In the genomic region with DNA sequence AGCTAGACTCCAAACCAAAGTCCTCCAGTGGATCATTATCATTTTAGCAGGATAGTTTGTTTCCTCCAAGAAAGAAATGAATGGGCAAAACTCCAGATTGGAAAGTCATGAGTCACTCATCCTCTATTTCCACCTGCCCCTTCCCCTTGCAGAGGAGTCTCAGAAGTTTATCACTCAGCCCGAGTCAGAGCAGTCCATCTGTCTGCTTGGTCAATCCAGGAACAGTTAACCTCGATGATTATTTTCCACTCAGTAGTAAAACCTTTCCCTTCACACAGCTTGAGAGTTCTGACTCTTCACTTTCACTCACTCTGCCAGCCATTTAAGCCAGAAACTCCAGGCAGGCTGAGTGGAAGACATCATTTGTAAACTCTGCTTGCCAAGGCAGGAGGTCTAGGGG, we compare ENCODE assay signal across 20 cellular contexts.
DNase-seq lines count a peak whose midpoint lies in the region; ATAC-seq, FAIRE-seq and TF ChIP-seq lines count a peak whose summit lies in the region.
"Had no signal": no experiment of that assay in that cellular context is flagged by ENCODE, and none has a peak within 500 bp of the region (broad histone marks: within the 10 kb centered on the region; RNA-seq: fewer than 3 reads in every experiment).

No MANE protein-coding gene starts in this region.

- ATAC-seq in body of pancreas: no peak

- H3K4me1 ChIP-seq in body of pancreas (peaks cover 57% of the 10 kb centered on the region), muscle layer of duodenum (ENCODE audit: control insufficient read depth in 1 of 2, insufficient read depth in 2 of 2, low read length in 2 of 2) (no peaks in the 10 kb centered on the region), esophagus muscularis mucosa (no peaks in the 10 kb centered on the region)
- no peaks in the 10 kb centered on the region for H3K4me1 ChIP-seq in CD8-positive, alpha-beta memory T cell (ENCODE audit: insufficient read depth, low read length)

- FAIRE-seq in urothelium cell line (lab: Jason Lieb, UNC): no peak
- FAIRE-seq: D721Med, GM12892, RCC 7860 had no signal

- H3K9me3 ChIP-seq in body of pancreas (no peaks in the 10 kb centered on the region), muscle layer of duodenum (ENCODE audit: control insufficient read depth in 1 of 2, low read length in 2 of 2) (no peaks in the 10 kb centered on the region), esophagus muscularis mucosa (no peaks in the 10 kb centered on the region)
- H3K9me3 ChIP-seq in CD8-positive, alpha-beta memory T cell (ENCODE audit: low read length): no peaks in the 10 kb centered on the region
- H3K9me3 ChIP-seq: SK-N-SH had no signal

- H3K27me3 ChIP-seq in body of pancreas (no peaks in the 10 kb centered on the region), muscle layer of duodenum (ENCODE audit: low read depth, low read length) (no peaks in the 10 kb centered on the region), esophagus muscularis mucosa (no peaks in the 10 kb centered on the region)
- no peaks in the 10 kb centered on the region for H3K27me3 ChIP-seq in CD8-positive, alpha-beta memory T cell (ENCODE audit: insufficient read depth, low read length, poor library complexity, severe bottlenecking)

- CTCF ChIA-PET in CD8-positive, alpha-beta memory T cell (lab: Charles Lee): no interaction called here

- H3K27ac ChIP-seq in body of pancreas: peak overlapping the region; percentile 91 to 98 (median 94)
- peak overlapping the region; percentile 52 for H3K27ac ChIP-seq in muscle layer of duodenum (ENCODE audit: low read length)
- no peak overlapping the region for H3K27ac ChIP-seq in esophagus muscularis mucosa (replicated peaks in 1 of 4)
- H3K27ac ChIP-seq in CD8-positive, alpha-beta memory T cell (ENCODE audit: low read depth, low read length): no peak overlapping the region
- H3K27ac ChIP-seq: KMS-11 had no signal

- POLR2A ChIA-PET in CD8-positive, alpha-beta memory T cell (lab: Charles Lee): no interaction called here

- no peaks in the 10 kb centered on the region for H3K36me3 Mint-ChIP-seq in CD8-positive, alpha-beta memory T cell
- H3K36me3 Mint-ChIP-seq: CD4-positive, CD25-positive, alpha-beta regulatory T cell had no signal

- no peak overlapping the region for H3K4me3 Mint-ChIP-seq in CD8-positive, alpha-beta memory T cell
- H3K4me3 Mint-ChIP-seq: B cell; CD4-positive, CD25-positive, alpha-beta regulatory T cell had no signal

- H3K4me1 Mint-ChIP-seq in CD8-positive, alpha-beta memory T cell: no peaks in the 10 kb centered on the region
- H3K4me1 Mint-ChIP-seq: B cell; CD4-positive, CD25-positive, alpha-beta regulatory T cell had no signal

- peak; percentile 6 for DNase-seq in HuH-7 (ENCODE audit: low spot score)
- no peak for DNase-seq in body of pancreas
- DNase-seq in urothelium cell line (ENCODE audit: low spot score): peak; percentile 40
- no peak for DNase-seq in D341Med (ENCODE audit: low spot score)
- no peak for DNase-seq in esophagus muscularis mucosa (ENCODE audit: extremely low spot score)
- no peak for DNase-seq in CD8-positive, alpha-beta memory T cell
- DNase-seq: CD4-positive, CD25-positive, alpha-beta regulatory T cell; GOT3; MM.1S; NCI-H1417; NCI-H1930; NCI-H526 treated with DMSO at 0.1 percent for 48 hours; Right ventricle myocardium superior; SK-N-SH had no signal

- peaks cover 0 to 2% (median 0%) of the 10 kb centered on the region in 5 donors for H3K9me3 Mint-ChIP-seq in CD8-positive, alpha-beta memory T cell

- intact Hi-C loops in body of pancreas (cut with DNase I) (no loop called here), esophagus muscularis mucosa (cut with DNase I) (no loop called here)

- H3K27ac Mint-ChIP-seq in CD8-positive, alpha-beta memory T cell: peak overlapping the region in 1 of 8 donors; percentile 19
- H3K27ac Mint-ChIP-seq: B cell; CD4-positive, CD25-positive, alpha-beta regulatory T cell had no signal

- WGBS in body of pancreas, 2 donors: 27 to 32% methylated on average over 2 of the region's 2 CpGs
- WGBS in esophagus muscularis mucosa: 71% methylated on average over 2 of the region's 2 CpGs

- TF ChIP-seq POLR2A in body of pancreas (IDR thresholded peaks at IDR 0.05) (no peak), esophagus muscularis mucosa (IDR thresholded peaks at IDR 0.05; ENCODE audit: low read depth) (no peak)

- TF ChIP-seq CTCF in body of pancreas (IDR thresholded peaks at IDR 0.05) (no peak), esophagus muscularis mucosa (IDR thresholded peaks at IDR 0.05) (no peak)

- no peak overlapping the region for H3K4me3 ChIP-seq in body of pancreas
- H3K4me3 ChIP-seq in muscle layer of duodenum (ENCODE audit: low read depth in 1 of 2, low read length in 2 of 2): no peak overlapping the region
- H3K4me3 ChIP-seq in esophagus muscularis mucosa: no peak overlapping the region
- no peak overlapping the region for H3K4me3 ChIP-seq in CD8-positive, alpha-beta memory T cell (ENCODE audit: low read length)

- no peaks in the 10 kb centered on the region for H3K27me3 Mint-ChIP-seq in CD8-positive, alpha-beta memory T cell
- H3K27me3 Mint-ChIP-seq: B cell; CD4-positive, CD25-positive, alpha-beta regulatory T cell had no signal

- no peaks in the 10 kb centered on the region for H3K36me3 ChIP-seq in body of pancreas (replicated peaks in 1 of 2; ENCODE audit: insufficient read depth in 1 of 2, low read depth in 2 of 2)
- no peaks in the 10 kb centered on the region for H3K36me3 ChIP-seq in muscle layer of duodenum (ENCODE audit: control insufficient read depth in 1 of 2, insufficient read depth in 2 of 2, low read length in 2 of 2)
- no peaks in the 10 kb centered on the region for H3K36me3 ChIP-seq in esophagus muscularis mucosa
- no peaks in the 10 kb centered on the region for H3K36me3 ChIP-seq in CD8-positive, alpha-beta memory T cell (ENCODE audit: insufficient read depth, low read length)

- no peak for TF ChIP-seq EP300 in esophagus muscularis mucosa (IDR thresholded peaks at IDR 0.05)

Comparison
In these comparisons a context has a peak if more than half of its experiments do, and no peak if none do; other contexts are left out.
1. DNase-seq: peak in HuH-7 (single experiment) and urothelium cell line (single experiment); none in body of pancreas (0 of 4), D341Med (single experiment), esophagus muscularis mucosa (single experiment) and CD8-positive, alpha-beta memory T cell (0 of 5).
2. H3K27ac ChIP-seq: peak in body of pancreas (4 of 4) and muscle layer of duodenum (single experiment); none in esophagus muscularis mucosa (0 of 4) and CD8-positive, alpha-beta memory T cell (single experiment).